1 cellular context compared by ENCODE assay signal in the genomic region with DNA sequence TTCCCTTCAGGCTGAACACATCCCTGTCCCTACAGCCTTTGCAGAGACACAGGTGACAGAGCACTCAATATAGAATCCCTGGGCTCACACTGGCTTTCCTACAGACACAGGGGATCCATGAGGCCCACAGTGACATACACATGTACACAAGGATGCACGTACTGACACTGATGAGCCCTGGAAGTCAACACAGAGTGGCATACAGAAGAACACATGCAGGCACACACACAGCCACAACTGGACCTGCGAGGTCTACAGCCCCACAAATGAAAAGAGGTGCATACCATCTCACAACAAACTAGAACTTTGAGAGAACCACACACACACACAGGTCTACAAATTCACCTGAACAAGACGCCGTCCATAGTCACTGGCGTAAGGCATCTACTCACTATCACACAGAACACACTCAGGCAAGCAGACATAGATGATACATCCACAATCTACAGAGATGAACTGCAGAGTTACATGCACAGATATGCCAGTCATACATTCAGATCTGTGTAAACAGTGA.
TF ChIP-seq lines count a peak whose summit lies in the region.

No MANE protein-coding gene starts in this region.

TF ChIP-seq in H1, 55 proteins besides CTCF, POLR2A, EP300 and RAD21:
- TF ChIP-seq SP4 (IDR thresholded peaks at IDR 0.05; ENCODE audit: low read length) (no peak), CTBP2 (IDR thresholded peaks at IDR 0.05; ENCODE audit: borderline replicate concordance, insufficient read depth, insufficient read length, low read length) (no peak), POLR2AphosphoS5 (IDR thresholded peaks at IDR 0.05; ENCODE audit: low read depth, low read length) (no peak), EZH2 (IDR thresholded peaks at IDR 0.05; ENCODE audit: low read depth, low read length, severe bottlenecking) (no peak), BCL11A (IDR thresholded peaks at IDR 0.05; ENCODE audit: low read depth in 2 of 2, low read length in 2 of 2) (no peak), FOSL1 (IDR thresholded peaks at IDR 0.05; ENCODE audit: insufficient read depth, low read depth, low read length) (no peak), SIN3A (conservative IDR thresholded peaks at IDR 0.05 in 1 of 2, IDR thresholded peaks at IDR 0.05 in 1 of 2; ENCODE audit: low read depth in 1 of 2, low read length in 2 of 2) (no peak), PHF8 (conservative IDR thresholded peaks at IDR 0.05; ENCODE audit: low read depth, low read length) (no peak), RNF2 (IDR thresholded peaks at IDR 0.05; ENCODE audit: borderline replicate concordance, low read depth, low read length, missing control alignments, poor library complexity, severe bottlenecking) (no peak), GTF2F1 (IDR thresholded peaks at IDR 0.05; ENCODE audit: borderline replicate concordance, low read depth, low read length) (no peak), SUZ12 (IDR thresholded peaks at IDR 0.05; ENCODE audit: low read length) (no peak), JUN (IDR thresholded peaks at IDR 0.05; ENCODE audit: low read depth, low read length) (no peak), CBX5 (IDR thresholded peaks at IDR 0.05; ENCODE audit: low read depth, low read length) (no peak)
- TF ChIP-seq, protein P1, sequence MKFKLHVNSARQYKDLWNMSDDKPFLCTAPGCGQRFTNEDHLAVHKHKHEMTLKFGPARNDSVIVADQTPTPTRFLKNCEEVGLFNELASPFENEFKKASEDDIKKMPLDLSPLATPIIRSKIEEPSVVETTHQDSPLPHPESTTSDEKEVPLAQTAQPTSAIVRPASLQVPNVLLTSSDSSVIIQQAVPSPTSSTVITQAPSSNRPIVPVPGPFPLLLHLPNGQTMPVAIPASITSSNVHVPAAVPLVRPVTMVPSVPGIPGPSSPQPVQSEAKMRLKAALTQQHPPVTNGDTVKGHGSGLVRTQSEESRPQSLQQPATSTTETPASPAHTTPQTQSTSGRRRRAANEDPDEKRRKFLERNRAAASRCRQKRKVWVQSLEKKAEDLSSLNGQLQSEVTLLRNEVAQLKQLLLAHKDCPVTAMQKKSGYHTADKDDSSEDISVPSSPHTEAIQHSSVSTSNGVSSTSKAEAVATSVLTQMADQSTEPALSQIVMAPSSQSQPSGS (IDR thresholded peaks at IDR 0.05; ENCODE audit: low read length): no peak
